Comparison of ENCODE assay signal across 28 cellular contexts in genomic region chr1:204932573-204932909, GRCh38.
"Had no signal": no experiment of that assay in that cellular context is flagged by ENCODE, and none has a peak within 500 bp of the region (broad histone marks: within the 10 kb centered on the region; RNA-seq: fewer than 3 reads in every experiment).

No MANE protein-coding gene starts in this region.

- H3K27ac ChIP-seq: ascending aorta, cardiac muscle cell, Peyer's patch, SJSA1 had no signal

- ATAC-seq: activated CD4-positive, alpha-beta T cell treated with anti-CD3 and anti-CD28 coated beads for 36 hours; activated CD4-positive, CD25-positive, alpha-beta regulatory T cell treated with anti-CD3 and anti-CD28 coated beads, Interleukin-2, amount 50 U/mL, for 24 hours; activated CD8-positive, alpha-beta T cell treated with anti-CD3 and anti-CD28 coated beads, Interleukin-2, amount 10 ng/mL, durations not matched to agents 7 days and 5 days; PC-3; WTC11 had no signal

- DNase-seq: activated CD4-positive, alpha-beta T cell treated with anti-CD3 and anti-CD28 coated beads for 36 hours; activated CD4-positive, alpha-beta T cell treated with anti-CD3 and anti-CD28 coated beads, Interleukin-2, amount 10 ng/mL, durations not matched to agents 7 days and 5 days; activated CD4-positive, alpha-beta T cell treated with anti-CD3 and anti-CD28 coated beads, Interleukin-2, amount 50 U/mL, for 48 hours; activated CD8-positive, alpha-beta T cell treated with anti-CD3 and anti-CD28 coated beads, Interleukin-2, amount 10 ng/mL, durations not matched to agents 7 days and 5 days; activated gamma-delta T cell; activated naive CD4-positive, alpha-beta T cell treated with Interleukin-2 at 50 U/mL for 16 hours; activated naive CD8-positive, alpha-beta T cell treated with anti-CD3 and anti-CD28 coated beads, Interleukin-2, amount 10 ng/mL, durations not matched to agents 7 days and 5 days; activated T-cell treated with anti-CD3 and anti-CD28 coated beads, Interleukin-2, amount 50 U/mL, for 24 hours; amygdala; NCI-H1092 treated with DMSO at 0.1 percent for 48 hours; NCI-H1417; NCI-H146; NCI-H187; NCI-H2029 treated with DMSO at 0.1 percent for 48 hours; NCI-H2107; NCI-H446 treated with DMSO at 0.1 percent for 48 hours; NCI-H69; NK-92 treated with Interleukin-12 subunit alpha and Interleukin-12 subunit beta, amount 100 ng/mL, for 24 hours; PC-3; Peyer's patch; RPMI8226; SHP77 treated with DMSO at 0.1 percent for 48 hours; SK-N-SH had no signal

- H3K4me3 ChIP-seq: ascending aorta, cardiac muscle cell, Peyer's patch, SJSA1 had no signal
